8 cellular contexts compared by ENCODE assay signal in genomic region chr9:110047955-110048472, GRCh38.
A peak's percentile ranks its signal among the peaks of the same experiment; 100 is the strongest.
DNase-seq lines count a peak whose midpoint lies in the region; ATAC-seq and TF ChIP-seq lines count a peak whose summit lies in the region.

No MANE protein-coding gene starts in this region.

- H3K27ac ChIP-seq in DND-41 (ENCODE audit: low read length) = peak overlapping the region; percentile 53
- H3K27ac ChIP-seq in esophagus squamous epithelium = peak overlapping the region in 3 of 4 donors; percentile 12 to 91 (median 86)
- no peak overlapping the region for H3K27ac ChIP-seq in osteoblast (ENCODE audit: low read depth, low read length)

- H3K79me2 ChIP-seq in DND-41 (ENCODE audit: insufficient read depth, low read length) (peaks cover 50% of the 10 kb centered on the region), osteoblast (ENCODE audit: insufficient read depth, low read length) (peaks cover 48% of the 10 kb centered on the region)

- H4K20me1 ChIP-seq in DND-41 (ENCODE audit: insufficient read depth, low read length) = peaks cover 22% of the 10 kb centered on the region
- peaks cover 13% of the 10 kb centered on the region for H4K20me1 ChIP-seq in osteoblast (ENCODE audit: insufficient read depth, low read length)

- peaks cover 3% of the 10 kb centered on the region; the same call in 1 of the 2 replicates for H3K36me3 ChIP-seq in DND-41 (ENCODE audit: insufficient read depth, low read length)
- no peaks in the 10 kb centered on the region for H3K36me3 ChIP-seq in esophagus squamous epithelium
- no peaks in the 10 kb centered on the region for H3K36me3 ChIP-seq in osteoblast (ENCODE audit: insufficient read depth, low read length)

- intact Hi-C loops in esophagus squamous epithelium (cut with DNase I) = no loop called here

- peak overlapping the region; percentile 93 for H2AFZ ChIP-seq in DND-41 (ENCODE audit: low read depth, low read length)
- peak overlapping the region; percentile 81 for H2AFZ ChIP-seq in osteoblast (ENCODE audit: low read length)

- H3K27ac Mint-ChIP-seq in T-helper 2 cell treated with Interferon-gamma antibody and Interleukin-4, amounts not matched to agents 5 μg/mL and 100 μg/mL, for 36 hours = peak overlapping the region; percentile 87

- no peaks in the 10 kb centered on the region for H3K27me3 Mint-ChIP-seq in T-helper 2 cell treated with Interferon-gamma antibody and Interleukin-4, amounts not matched to agents 5 μg/mL and 100 μg/mL, for 36 hours (ENCODE audit: low read depth)

- peaks cover 3% of the 10 kb centered on the region for H3K27me3 ChIP-seq in DND-41 (ENCODE audit: insufficient read depth, low read length, poor library complexity)
- H3K27me3 ChIP-seq in esophagus squamous epithelium = peaks cover 0 to 41% (median 0%) of the 10 kb centered on the region in 4 donors
- H3K27me3 ChIP-seq in osteoblast (ENCODE audit: insufficient read depth, low read length) = no peaks in the 10 kb centered on the region

- peak overlapping the region; percentile 87 for H3K9ac ChIP-seq in DND-41 (ENCODE audit: low read depth, low read length)

- peaks cover 40% of the 10 kb centered on the region for H3K4me1 Mint-ChIP-seq in T-helper 2 cell treated with Interferon-gamma antibody and Interleukin-4, amounts not matched to agents 5 μg/mL and 100 μg/mL, for 36 hours (ENCODE audit: low read depth)

- peak overlapping the region; percentile 100 for H3K4me2 ChIP-seq in DND-41 (ENCODE audit: insufficient read depth, low read length)
- H3K4me2 ChIP-seq in osteoblast (ENCODE audit: insufficient read depth, low read length) = peak overlapping the region; percentile 81

- ATAC-seq in DND-41 (ENCODE audit: insufficient read depth, low read depth) = peak; percentile 54
- peak; percentile 39 for ATAC-seq in GM19452 (IDR thresholded peaks at IDR 0.05; ENCODE audit: unreplicated experiment)
- ATAC-seq in HG03442 (IDR thresholded peaks at IDR 0.05; ENCODE audit: unreplicated experiment) = peak; percentile 23

- no peak for TF ChIP-seq POLR2A in esophagus squamous epithelium (IDR thresholded peaks at IDR 0.05)

- peak overlapping the region; percentile 26 to 77 for H3K4me3 ChIP-seq in DND-41 (ENCODE audit: low read depth in 1 of 2, low read length in 2 of 2)
- peak overlapping the region; percentile 45 to 89 (median 73) for H3K4me3 ChIP-seq in esophagus squamous epithelium
- H3K4me3 ChIP-seq in osteoblast (ENCODE audit: insufficient read depth, low read length) = peak overlapping the region; percentile 92

- H3K4me1 ChIP-seq in DND-41 (ENCODE audit: insufficient read depth, low read length) = peaks cover 40% of the 10 kb centered on the region
- peaks cover 13 to 46% (median 28%) of the 10 kb centered on the region in 3 donors for H3K4me1 ChIP-seq in esophagus squamous epithelium
- peaks cover 31% of the 10 kb centered on the region for H3K4me1 ChIP-seq in osteoblast (ENCODE audit: insufficient read depth, low read length)

- 7 to 10% methylated on average over 14 to 27 of the region's 30 CpGs for WGBS in esophagus squamous epithelium, 2 donors

- DNase-seq in DND-41 (no peak), esophagus squamous epithelium (lab: John Stamatoyannopoulos, UW) (no peak), osteoblast (ENCODE audit: insufficient read length, low spot score, missing footprints) (no peak), NCI-H226 (no peak), NCI-H187 (lab: John Stamatoyannopoulos, UW) (no peak)
- no peak for DNase-seq in T-helper 2 cell treated with Interferon-gamma antibody and Interleukin-4, amounts not matched to agents 5 μg/mL and 100 μg/mL, for 36 hours (ENCODE audit: low spot score)

- H3K36me3 Mint-ChIP-seq in T-helper 2 cell treated with Interferon-gamma antibody and Interleukin-4, amounts not matched to agents 5 μg/mL and 100 μg/mL, for 36 hours (ENCODE audit: low read depth) = peaks cover 29% of the 10 kb centered on the region

- peaks cover 3% of the 10 kb centered on the region for H3K9me3 Mint-ChIP-seq in T-helper 2 cell treated with Interferon-gamma antibody and Interleukin-4, amounts not matched to agents 5 μg/mL and 100 μg/mL, for 36 hours

- TF ChIP-seq CTCF in DND-41 (IDR thresholded peaks at IDR 0.05; ENCODE audit: borderline replicate concordance, extremely low read depth, low read length, poor library complexity, severe bottlenecking) (no peak), esophagus squamous epithelium (IDR thresholded peaks at IDR 0.05) (no peak), osteoblast (IDR thresholded peaks at IDR 0.05; ENCODE audit: extremely low read depth, low read depth, low read length) (no peak)

- H3K9me3 ChIP-seq in DND-41 (ENCODE audit: insufficient read depth, low read length, severe bottlenecking) (no peaks in the 10 kb centered on the region), esophagus squamous epithelium (no peaks in the 10 kb centered on the region), osteoblast (ENCODE audit: low read depth, low read length) (no peaks in the 10 kb centered on the region)

- H3K4me3 Mint-ChIP-seq in T-helper 2 cell treated with Interferon-gamma antibody and Interleukin-4, amounts not matched to agents 5 μg/mL and 100 μg/mL, for 36 hours = peak overlapping the region; percentile 96
